Comparison of ENCODE assay signal across 8 cellular contexts in the genomic region with DNA sequence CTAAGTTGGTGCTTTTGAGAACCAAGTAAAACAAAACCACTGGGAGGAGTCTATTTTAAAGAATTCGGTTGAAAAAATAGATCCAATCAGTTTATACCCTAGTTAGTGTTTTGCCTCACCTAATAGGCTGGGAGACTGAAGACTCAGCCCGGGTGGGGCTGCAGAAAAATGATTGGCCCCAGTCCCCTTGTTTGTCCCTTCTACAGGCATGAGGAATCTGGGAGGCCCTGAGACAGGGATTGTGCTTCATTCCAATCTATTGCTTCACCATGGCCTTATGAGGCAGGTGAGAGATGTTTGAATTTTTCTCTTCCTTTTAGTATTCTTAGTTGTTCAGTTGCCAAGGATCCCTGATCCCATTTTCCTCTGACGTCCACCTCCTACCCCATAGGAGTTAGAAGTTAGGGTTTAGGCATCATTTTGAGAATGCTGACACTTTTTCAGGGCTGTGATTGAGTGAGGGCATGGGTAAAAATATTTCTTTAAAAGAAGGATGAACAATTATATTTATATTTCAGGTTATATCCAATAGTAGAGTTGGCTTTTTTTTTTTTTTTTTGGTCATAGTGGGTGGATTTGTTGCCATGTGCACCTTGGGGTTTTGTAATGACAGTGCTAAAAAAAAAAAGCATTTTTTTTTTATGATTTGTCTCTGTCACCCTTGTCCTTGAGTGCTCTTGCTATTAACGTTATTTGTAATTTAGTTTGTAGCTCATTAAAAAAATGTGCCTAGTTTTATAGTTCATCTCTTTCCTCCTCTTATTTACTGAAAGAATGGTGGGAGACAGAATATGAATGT. TPM values are rescaled to one million over a fixed set of nuclear protein-coding genes. Genes with fewer than 3 reads are reported as not detected.
DNase-seq lines count a peak whose midpoint lies in the region; TF ChIP-seq lines count a peak whose summit lies in the region.

No MANE protein-coding gene starts in this region.

- peaks cover 68% of the 10 kb centered on the region for H3K4me1 ChIP-seq in BLaER1

- H3K4me3 ChIP-seq in BLaER1: peak overlapping the region; percentile 98
- H3K4me3 ChIP-seq in Jurkat, Clone E6-1 (ENCODE audit: low read length): peak overlapping the region; percentile 56
- peak overlapping the region; percentile 74 for H3K4me3 ChIP-seq in choroid plexus epithelial cell (ENCODE audit: low read depth, low read length)

- H3K27ac ChIP-seq in BLaER1: no peak overlapping the region

- H4K20me1 ChIP-seq in BLaER1: no peaks in the 10 kb centered on the region

- DNase-seq in Jurkat, Clone E6-1 (ENCODE audit: low read depth, low spot score): no peak
- DNase-seq in choroid plexus epithelial cell (ENCODE audit: low read depth) (peak; percentile 87), myocyte (ENCODE audit: low read depth) (peak; percentile 23), COR-L47 (lab: John Stamatoyannopoulos, UW) (no peak), NCI-H524 treated with DMSO at 0.1 percent for 48 hours (lab: John Stamatoyannopoulos, UW) (no peak), hypothalamus (lab: John Stamatoyannopoulos, UW) (no peak)
- DNase-seq in stimulated activated CD4-positive, alpha-beta T cell treated with anti-CD3 and anti-CD28 coated beads, Interleukin-1b, Interleukin-23, amount 100 ng/mL, for 48 hours: no peak

- peak overlapping the region; percentile 83 for H3K4me2 ChIP-seq in BLaER1

- peak overlapping the region; percentile 72 for H3K9ac ChIP-seq in BLaER1

- no peaks in the 10 kb centered on the region for H3K27me3 ChIP-seq in BLaER1

- H3K36me3 ChIP-seq in BLaER1: peaks cover 41% of the 10 kb centered on the region

- H3K9me3 ChIP-seq in BLaER1: no peaks in the 10 kb centered on the region

- no peak for TF ChIP-seq CTCF in choroid plexus epithelial cell (conservative IDR thresholded peaks at IDR 0.05; ENCODE audit: low read depth, low read length)

RNA-seq across cellular contexts. Expression of gene RAB5B, which starts 1.6 kb away (rescaled TPM):
- 37.0 TPM for polyA plus RNA-seq in Jurkat, Clone E6-1 (2012; ENCODE audit: insufficient read depth, insufficient read length)
- 74.9 and 76.4 TPM in 2 replicates for total RNA-seq in myocyte
- polyA plus RNA-seq in myocyte (2012): 91.1 TPM

RNA-seq across cellular contexts. Expression of gene CDK2, which starts 5.6 kb away (rescaled TPM):
- 134 TPM for polyA plus RNA-seq in Jurkat, Clone E6-1 (2012; ENCODE audit: insufficient read depth, insufficient read length)
- total RNA-seq in myocyte: 7.6 and 9.5 TPM in 2 replicates
- 11.0 TPM for polyA plus RNA-seq in myocyte (2012)

RNA-seq across cellular contexts. Expression of gene PMEL, which starts 6.4 kb away (rescaled TPM):
- polyA plus RNA-seq in Jurkat, Clone E6-1 (2012; ENCODE audit: insufficient read depth, insufficient read length): 1.1 TPM
- total RNA-seq in myocyte: 0.10 and 0.53 TPM in 2 replicates
- polyA plus RNA-seq in myocyte (2012): 0.33 TPM

RNA-seq across cellular contexts. Expression of gene SUOX, which starts 24.8 kb away (rescaled TPM):
- polyA plus RNA-seq in Jurkat, Clone E6-1 (2012; ENCODE audit: insufficient read depth, insufficient read length): 1.0 TPM
- 14.0 and 15.8 TPM in 2 replicates for total RNA-seq in myocyte
- 15.2 TPM for polyA plus RNA-seq in myocyte (2012)

RNA-seq across cellular contexts. Expression of gene DGKA, which starts 41.3 kb away (rescaled TPM):
- 158 TPM for polyA plus RNA-seq in Jurkat, Clone E6-1 (2012; ENCODE audit: insufficient read depth, insufficient read length)
- 24.2 and 33.1 TPM in 2 replicates for total RNA-seq in myocyte
- 63.1 TPM for polyA plus RNA-seq in myocyte (2012)

Comparison
In these comparisons a context has a peak if more than half of its experiments do, and no peak if none do; other contexts are left out.
1. DNase-seq: peak in choroid plexus epithelial cell (single experiment) and myocyte (single experiment); none in Jurkat, Clone E6-1 (single experiment), COR-L47 (single experiment), NCI-H524 treated with DMSO at 0.1 percent for 48 hours (single experiment), hypothalamus (0 of 51) and stimulated activated CD4-positive, alpha-beta T cell treated with anti-CD3 and anti-CD28 coated beads, Interleukin-1b, Interleukin-23, amount 100 ng/mL, for 48 hours (single experiment).
2. Peak in every context shown above with its lines, with median percentiles within 50 percentile points of each other: H3K4me3 ChIP-seq.